ENCODE assay signal across 1 cellular context in the genomic region with DNA sequence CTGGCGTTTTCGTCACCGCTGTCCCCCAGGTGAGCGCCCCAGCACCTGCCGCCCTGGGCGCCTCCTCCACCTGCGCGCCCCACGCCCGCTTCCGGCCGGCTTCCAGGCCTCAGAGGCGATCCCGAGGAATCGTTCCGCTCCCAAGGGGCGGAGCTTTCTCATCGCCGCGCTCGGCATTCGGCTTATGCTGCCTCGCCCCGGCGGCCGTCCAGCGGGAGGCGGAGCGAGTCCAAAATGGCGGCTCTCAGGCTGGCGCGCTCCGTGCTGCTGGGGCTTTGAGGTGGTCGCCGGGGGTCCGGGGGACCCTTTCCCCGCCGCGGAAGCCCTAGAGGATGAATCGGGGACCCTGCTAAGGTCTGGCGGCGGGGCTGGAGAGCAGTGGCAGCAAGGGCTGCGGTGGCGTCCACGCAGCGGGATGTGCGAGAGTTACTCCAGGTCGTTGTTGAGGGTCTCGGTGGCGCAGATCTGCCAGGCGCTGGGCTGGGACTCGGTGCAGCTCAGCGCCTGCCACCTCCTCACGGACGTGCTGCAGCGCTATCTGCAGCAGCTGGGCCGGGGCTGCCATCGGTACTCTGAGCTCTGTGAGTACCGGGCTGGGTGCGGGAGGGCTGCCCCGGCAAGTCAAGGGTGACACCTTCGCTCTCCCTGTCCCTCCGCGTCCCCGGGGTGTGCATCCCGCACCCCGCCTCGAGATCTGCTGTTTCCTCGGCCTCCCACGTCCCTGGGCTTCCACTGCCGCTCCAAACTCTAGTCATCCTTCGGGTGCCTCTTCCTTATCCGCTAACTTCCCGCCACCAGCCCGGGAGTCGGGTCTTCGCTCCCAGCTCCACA.
TF ChIP-seq lines count a peak whose summit lies in the region.

A gene with protein sequence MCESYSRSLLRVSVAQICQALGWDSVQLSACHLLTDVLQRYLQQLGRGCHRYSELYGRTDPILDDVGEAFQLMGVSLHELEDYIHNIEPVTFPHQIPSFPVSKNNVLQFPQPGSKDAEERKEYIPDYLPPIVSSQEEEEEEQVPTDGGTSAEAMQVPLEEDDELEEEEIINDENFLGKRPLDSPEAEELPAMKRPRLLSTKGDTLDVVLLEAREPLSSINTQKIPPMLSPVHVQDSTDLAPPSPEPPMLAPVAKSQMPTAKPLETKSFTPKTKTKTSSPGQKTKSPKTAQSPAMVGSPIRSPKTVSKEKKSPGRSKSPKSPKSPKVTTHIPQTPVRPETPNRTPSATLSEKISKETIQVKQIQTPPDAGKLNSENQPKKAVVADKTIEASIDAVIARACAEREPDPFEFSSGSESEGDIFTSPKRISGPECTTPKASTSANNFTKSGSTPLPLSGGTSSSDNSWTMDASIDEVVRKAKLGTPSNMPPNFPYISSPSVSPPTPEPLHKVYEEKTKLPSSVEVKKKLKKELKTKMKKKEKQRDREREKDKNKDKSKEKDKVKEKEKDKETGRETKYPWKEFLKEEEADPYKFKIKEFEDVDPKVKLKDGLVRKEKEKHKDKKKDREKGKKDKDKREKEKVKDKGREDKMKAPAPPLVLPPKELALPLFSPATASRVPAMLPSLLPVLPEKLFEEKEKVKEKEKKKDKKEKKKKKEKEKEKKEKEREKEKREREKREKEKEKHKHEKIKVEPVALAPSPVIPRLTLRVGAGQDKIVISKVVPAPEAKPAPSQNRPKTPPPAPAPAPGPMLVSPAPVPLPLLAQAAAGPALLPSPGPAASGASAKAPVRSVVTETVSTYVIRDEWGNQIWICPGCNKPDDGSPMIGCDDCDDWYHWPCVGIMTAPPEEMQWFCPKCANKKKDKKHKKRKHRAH (plus strand): TSS at position 211 of the 831 bp plus-strand sequence. CDS start 205 bp downstream, at position 416.

TF ChIP-seq in K562, 482 proteins besides CTCF, POLR2A, EP300 and RAD21 (continued from another document):
- TF ChIP-seq, protein P1, sequence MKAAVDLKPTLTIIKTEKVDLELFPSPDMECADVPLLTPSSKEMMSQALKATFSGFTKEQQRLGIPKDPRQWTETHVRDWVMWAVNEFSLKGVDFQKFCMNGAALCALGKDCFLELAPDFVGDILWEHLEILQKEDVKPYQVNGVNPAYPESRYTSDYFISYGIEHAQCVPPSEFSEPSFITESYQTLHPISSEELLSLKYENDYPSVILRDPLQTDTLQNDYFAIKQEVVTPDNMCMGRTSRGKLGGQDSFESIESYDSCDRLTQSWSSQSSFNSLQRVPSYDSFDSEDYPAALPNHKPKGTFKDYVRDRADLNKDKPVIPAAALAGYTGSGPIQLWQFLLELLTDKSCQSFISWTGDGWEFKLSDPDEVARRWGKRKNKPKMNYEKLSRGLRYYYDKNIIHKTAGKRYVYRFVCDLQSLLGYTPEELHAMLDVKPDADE (conservative IDR thresholded peaks at IDR 0.05; ENCODE audit: control insufficient read depth, low read depth, low read length), result peak; percentile 70; the same call in 1 of the 2 replicates
- TF ChIP-seq MTA2 (IDR thresholded peaks at IDR 0.05; ENCODE audit: low read depth), result no peak
- TF ChIP-seq RAD51 (IDR thresholded peaks at IDR 0.05; ENCODE audit: borderline replicate concordance, low read depth), result peak; percentile 47; the same call in 1 of the 2 replicates
- TF ChIP-seq RBM17 (IDR thresholded peaks at IDR 0.05; ENCODE audit: borderline replicate concordance, low read depth, low read length), result no peak
- no peak for TF ChIP-seq CC2D1A (IDR thresholded peaks at IDR 0.05)
- no peak for TF ChIP-seq KLF10 (CRISPR knock-in tag; IDR thresholded peaks at IDR 0.05)
- TF ChIP-seq IRF2 (CRISPR knock-in tag; IDR thresholded peaks at IDR 0.05), result no peak
- TF ChIP-seq, protein P2, sequence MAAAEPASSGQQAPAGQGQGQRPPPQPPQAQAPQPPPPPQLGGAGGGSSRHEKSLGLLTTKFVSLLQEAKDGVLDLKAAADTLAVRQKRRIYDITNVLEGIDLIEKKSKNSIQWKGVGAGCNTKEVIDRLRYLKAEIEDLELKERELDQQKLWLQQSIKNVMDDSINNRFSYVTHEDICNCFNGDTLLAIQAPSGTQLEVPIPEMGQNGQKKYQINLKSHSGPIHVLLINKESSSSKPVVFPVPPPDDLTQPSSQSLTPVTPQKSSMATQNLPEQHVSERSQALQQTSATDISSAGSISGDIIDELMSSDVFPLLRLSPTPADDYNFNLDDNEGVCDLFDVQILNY (CRISPR knock-in tag; IDR thresholded peaks at IDR 0.05), result no peak; the same call in 1 of the 2 replicates
- TF ChIP-seq POLR2AphosphoS2 (IDR thresholded peaks at IDR 0.05; ENCODE audit: low read length), result no peak
- TF ChIP-seq, protein P3, sequence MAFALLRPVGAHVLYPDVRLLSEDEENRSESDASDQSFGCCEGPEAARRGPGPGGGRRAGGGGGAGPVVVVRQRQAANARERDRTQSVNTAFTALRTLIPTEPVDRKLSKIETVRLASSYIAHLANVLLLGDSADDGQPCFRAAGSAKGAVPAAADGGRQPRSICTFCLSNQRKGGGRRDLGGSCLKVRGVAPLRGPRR (CRISPR knock-in tag; IDR thresholded peaks at IDR 0.05), result no peak
- TF ChIP-seq MTA3 (IDR thresholded peaks at IDR 0.05; ENCODE audit: borderline replicate concordance), result peak; percentile 69; the same call in 1 of the 2 replicates
- TF ChIP-seq, protein P4, sequence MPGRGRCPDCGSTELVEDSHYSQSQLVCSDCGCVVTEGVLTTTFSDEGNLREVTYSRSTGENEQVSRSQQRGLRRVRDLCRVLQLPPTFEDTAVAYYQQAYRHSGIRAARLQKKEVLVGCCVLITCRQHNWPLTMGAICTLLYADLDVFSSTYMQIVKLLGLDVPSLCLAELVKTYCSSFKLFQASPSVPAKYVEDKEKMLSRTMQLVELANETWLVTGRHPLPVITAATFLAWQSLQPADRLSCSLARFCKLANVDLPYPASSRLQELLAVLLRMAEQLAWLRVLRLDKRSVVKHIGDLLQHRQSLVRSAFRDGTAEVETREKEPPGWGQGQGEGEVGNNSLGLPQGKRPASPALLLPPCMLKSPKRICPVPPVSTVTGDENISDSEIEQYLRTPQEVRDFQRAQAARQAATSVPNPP (IDR thresholded peaks at IDR 0.05; ENCODE audit: borderline replicate concordance, insufficient read depth, insufficient read length), result no peak
- peak; percentile 99 for TF ChIP-seq CTBP1 (IDR thresholded peaks at IDR 0.05; ENCODE audit: borderline replicate concordance)
- TF ChIP-seq LEF1 (IDR thresholded peaks at IDR 0.05), result no peak
- peak; percentile 82 for TF ChIP-seq EGR1 (conservative IDR thresholded peaks at IDR 0.05)
- TF ChIP-seq RUNX1 (IDR thresholded peaks at IDR 0.05; ENCODE audit: low read depth), result 0 out of 2 replicates have a peak, but pooled peaks have one; percentile 39
- peak; percentile 61; the same call in 1 of the 2 replicates for TF ChIP-seq TGIF2 (CRISPR knock-in tag; IDR thresholded peaks at IDR 0.05)
- no peak for TF ChIP-seq PHB (CRISPR knock-in tag; IDR thresholded peaks at IDR 0.05)
- TF ChIP-seq CXXC5 (CRISPR knock-in tag; IDR thresholded peaks at IDR 0.05), result peak; percentile 94
- no peak for TF ChIP-seq TAF15 (IDR thresholded peaks at IDR 0.05; ENCODE audit: low read depth, low read length)
- no peak for TF ChIP-seq ZNF143 (CRISPR knock-in tag; IDR thresholded peaks at IDR 0.05)
- TF ChIP-seq, protein P5, sequence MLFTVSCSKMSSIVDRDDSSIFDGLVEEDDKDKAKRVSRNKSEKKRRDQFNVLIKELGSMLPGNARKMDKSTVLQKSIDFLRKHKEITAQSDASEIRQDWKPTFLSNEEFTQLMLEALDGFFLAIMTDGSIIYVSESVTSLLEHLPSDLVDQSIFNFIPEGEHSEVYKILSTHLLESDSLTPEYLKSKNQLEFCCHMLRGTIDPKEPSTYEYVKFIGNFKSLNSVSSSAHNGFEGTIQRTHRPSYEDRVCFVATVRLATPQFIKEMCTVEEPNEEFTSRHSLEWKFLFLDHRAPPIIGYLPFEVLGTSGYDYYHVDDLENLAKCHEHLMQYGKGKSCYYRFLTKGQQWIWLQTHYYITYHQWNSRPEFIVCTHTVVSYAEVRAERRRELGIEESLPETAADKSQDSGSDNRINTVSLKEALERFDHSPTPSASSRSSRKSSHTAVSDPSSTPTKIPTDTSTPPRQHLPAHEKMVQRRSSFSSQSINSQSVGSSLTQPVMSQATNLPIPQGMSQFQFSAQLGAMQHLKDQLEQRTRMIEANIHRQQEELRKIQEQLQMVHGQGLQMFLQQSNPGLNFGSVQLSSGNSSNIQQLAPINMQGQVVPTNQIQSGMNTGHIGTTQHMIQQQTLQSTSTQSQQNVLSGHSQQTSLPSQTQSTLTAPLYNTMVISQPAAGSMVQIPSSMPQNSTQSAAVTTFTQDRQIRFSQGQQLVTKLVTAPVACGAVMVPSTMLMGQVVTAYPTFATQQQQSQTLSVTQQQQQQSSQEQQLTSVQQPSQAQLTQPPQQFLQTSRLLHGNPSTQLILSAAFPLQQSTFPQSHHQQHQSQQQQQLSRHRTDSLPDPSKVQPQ (CRISPR knock-in tag; IDR thresholded peaks at IDR 0.05; ENCODE audit: borderline replicate concordance), result no peak
- TF ChIP-seq ZNF778 (CRISPR knock-in tag; IDR thresholded peaks at IDR 0.05), result no peak
- TF ChIP-seq CBX8 (IDR thresholded peaks at IDR 0.05; ENCODE audit: borderline replicate concordance, extremely low read depth, low read depth, low read length, poor library complexity, severe bottlenecking), result no peak
- no peak for TF ChIP-seq FOXM1 (IDR thresholded peaks at IDR 0.05; ENCODE audit: low read depth)
- no peak for TF ChIP-seq FOXM1 (CRISPR knock-in tag; IDR thresholded peaks at IDR 0.05; ENCODE audit: low read depth)
- no peak for TF ChIP-seq ZNF212 (CRISPR knock-in tag; IDR thresholded peaks at IDR 0.05)
- TF ChIP-seq, protein P6, sequence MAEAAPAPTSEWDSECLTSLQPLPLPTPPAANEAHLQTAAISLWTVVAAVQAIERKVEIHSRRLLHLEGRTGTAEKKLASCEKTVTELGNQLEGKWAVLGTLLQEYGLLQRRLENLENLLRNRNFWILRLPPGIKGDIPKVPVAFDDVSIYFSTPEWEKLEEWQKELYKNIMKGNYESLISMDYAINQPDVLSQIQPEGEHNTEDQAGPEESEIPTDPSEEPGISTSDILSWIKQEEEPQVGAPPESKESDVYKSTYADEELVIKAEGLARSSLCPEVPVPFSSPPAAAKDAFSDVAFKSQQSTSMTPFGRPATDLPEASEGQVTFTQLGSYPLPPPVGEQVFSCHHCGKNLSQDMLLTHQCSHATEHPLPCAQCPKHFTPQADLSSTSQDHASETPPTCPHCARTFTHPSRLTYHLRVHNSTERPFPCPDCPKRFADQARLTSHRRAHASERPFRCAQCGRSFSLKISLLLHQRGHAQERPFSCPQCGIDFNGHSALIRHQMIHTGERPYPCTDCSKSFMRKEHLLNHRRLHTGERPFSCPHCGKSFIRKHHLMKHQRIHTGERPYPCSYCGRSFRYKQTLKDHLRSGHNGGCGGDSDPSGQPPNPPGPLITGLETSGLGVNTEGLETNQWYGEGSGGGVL (CRISPR knock-in tag; IDR thresholded peaks at IDR 0.05), result no peak
- TF ChIP-seq E2F3 (CRISPR knock-in tag; IDR thresholded peaks at IDR 0.05), result 0 out of 2 replicates have a peak, but pooled peaks have one; percentile 15
- no peak for TF ChIP-seq RBM39 (optimal IDR thresholded peaks at IDR 0.05; ENCODE audit: low read depth, low read length)
- TF ChIP-seq, protein P7, sequence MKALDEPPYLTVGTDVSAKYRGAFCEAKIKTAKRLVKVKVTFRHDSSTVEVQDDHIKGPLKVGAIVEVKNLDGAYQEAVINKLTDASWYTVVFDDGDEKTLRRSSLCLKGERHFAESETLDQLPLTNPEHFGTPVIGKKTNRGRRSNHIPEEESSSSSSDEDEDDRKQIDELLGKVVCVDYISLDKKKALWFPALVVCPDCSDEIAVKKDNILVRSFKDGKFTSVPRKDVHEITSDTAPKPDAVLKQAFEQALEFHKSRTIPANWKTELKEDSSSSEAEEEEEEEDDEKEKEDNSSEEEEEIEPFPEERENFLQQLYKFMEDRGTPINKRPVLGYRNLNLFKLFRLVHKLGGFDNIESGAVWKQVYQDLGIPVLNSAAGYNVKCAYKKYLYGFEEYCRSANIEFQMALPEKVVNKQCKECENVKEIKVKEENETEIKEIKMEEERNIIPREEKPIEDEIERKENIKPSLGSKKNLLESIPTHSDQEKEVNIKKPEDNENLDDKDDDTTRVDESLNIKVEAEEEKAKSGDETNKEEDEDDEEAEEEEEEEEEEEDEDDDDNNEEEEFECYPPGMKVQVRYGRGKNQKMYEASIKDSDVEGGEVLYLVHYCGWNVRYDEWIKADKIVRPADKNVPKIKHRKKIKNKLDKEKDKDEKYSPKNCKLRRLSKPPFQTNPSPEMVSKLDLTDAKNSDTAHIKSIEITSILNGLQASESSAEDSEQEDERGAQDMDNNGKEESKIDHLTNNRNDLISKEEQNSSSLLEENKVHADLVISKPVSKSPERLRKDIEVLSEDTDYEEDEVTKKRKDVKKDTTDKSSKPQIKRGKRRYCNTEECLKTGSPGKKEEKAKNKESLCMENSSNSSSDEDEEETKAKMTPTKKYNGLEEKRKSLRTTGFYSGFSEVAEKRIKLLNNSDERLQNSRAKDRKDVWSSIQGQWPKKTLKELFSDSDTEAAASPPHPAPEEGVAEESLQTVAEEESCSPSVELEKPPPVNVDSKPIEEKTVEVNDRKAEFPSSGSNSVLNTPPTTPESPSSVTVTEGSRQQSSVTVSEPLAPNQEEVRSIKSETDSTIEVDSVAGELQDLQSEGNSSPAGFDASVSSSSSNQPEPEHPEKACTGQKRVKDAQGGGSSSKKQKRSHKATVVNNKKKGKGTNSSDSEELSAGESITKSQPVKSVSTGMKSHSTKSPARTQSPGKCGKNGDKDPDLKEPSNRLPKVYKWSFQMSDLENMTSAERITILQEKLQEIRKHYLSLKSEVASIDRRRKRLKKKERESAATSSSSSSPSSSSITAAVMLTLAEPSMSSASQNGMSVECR (CRISPR knock-in tag; IDR thresholded peaks at IDR 0.05), result no peak
- TF ChIP-seq ZNF695 (CRISPR knock-in tag; IDR thresholded peaks at IDR 0.05), result no peak
- peak; percentile 98 for TF ChIP-seq ETV1 (tag; conservative IDR thresholded peaks at IDR 0.05; ENCODE audit: low read depth)
